14 cellular contexts compared by ENCODE assay signal in the genomic region with DNA sequence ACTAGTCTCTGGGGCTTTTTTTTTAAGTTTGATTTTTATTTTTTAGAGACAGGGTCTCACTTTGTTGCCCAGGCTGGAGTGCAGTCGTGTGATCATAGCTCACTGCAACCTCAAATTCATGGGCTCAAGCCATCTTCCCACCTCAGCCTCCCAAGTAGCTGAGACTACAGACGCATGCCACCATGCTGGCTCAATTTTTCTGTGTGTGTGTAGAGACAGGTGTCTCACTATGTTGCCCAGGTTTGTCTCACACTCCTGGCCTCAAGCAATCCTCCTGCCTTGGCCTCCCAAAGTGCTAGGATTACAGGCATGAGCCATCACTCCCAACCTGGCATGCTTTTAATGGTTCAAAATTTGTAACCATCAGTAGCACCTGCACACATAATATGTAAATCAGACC. TPM values are rescaled to one million over a fixed set of nuclear protein-coding genes. Genes with fewer than 3 reads are reported as not detected.
"Had no signal": no experiment of that assay in that cellular context is flagged by ENCODE, and none has a peak within 500 bp of the region (broad histone marks: within the 10 kb centered on the region; RNA-seq: fewer than 3 reads in every experiment).

No MANE protein-coding gene starts in this region.

RNA-seq across cellular contexts. Expression of a gene that starts 36.1 kb away (rescaled TPM):
- total RNA-seq: dermis blood vessel endothelial cell, dermis microvascular lymphatic vessel endothelial cell, endothelial cell of umbilical vein, epithelial cell of proximal tubule, esophagus mucosa, esophagus muscularis mucosa, esophagus squamous epithelium, fibroblast of lung, fibroblast of villous mesenchyme, glomerular endothelial cell, heart right ventricle had no signal
- polyA plus RNA-seq: endothelial cell of umbilical vein, fibroblast of lung, foreskin keratinocyte, heart left ventricle, hepatocyte had no signal
